8 cellular contexts compared by ENCODE assay signal in genomic region chr3:153165211-153165815, GRCh38. TPM values are rescaled to one million over a fixed set of nuclear protein-coding genes. Genes with fewer than 3 reads are reported as not detected.
DNase-seq lines count a peak whose midpoint lies in the region; ATAC-seq and TF ChIP-seq lines count a peak whose summit lies in the region.

No MANE protein-coding gene starts in this region.

- H2AFZ ChIP-seq in neural progenitor cell (replicated peaks), result no peak overlapping the region

- peaks cover 11% of the 10 kb centered on the region for H3F3A ChIP-seq in neural progenitor cell (ENCODE audit: low read depth)

- no peak overlapping the region for H3K27ac Mint-ChIP-seq in neural progenitor cell

- peaks cover 47% of the 10 kb centered on the region for H4K20me1 ChIP-seq in neural progenitor cell (ENCODE audit: low read depth)

- H3K4me3 ChIP-seq in NB4 (ENCODE audit: low read depth, low read length) (peak overlapping the region; percentile 90), coronary artery (peak overlapping the region; percentile 99), neural progenitor cell (peak overlapping the region; percentile 97)

- H3K9me3 ChIP-seq in ES-I3 (ENCODE audit: control insufficient read depth, insufficient read depth, low read length), result no peaks in the 10 kb centered on the region
- H3K9me3 ChIP-seq in neural progenitor cell (ENCODE audit: low read depth), result no peaks in the 10 kb centered on the region

- DNase-seq in NB4 (ENCODE audit: low read depth) (peak; percentile 62), coronary artery (ENCODE audit: low spot score) (no peak), neural progenitor cell (ENCODE audit: low spot score) (no peak), nucleus accumbens (lab: John Stamatoyannopoulos, UW) (no peak), NCI-H146 (lab: John Stamatoyannopoulos, UW) (no peak), H4 (ENCODE audit: low spot score) (no peak)

- H3K9ac ChIP-seq in ES-I3 (ENCODE audit: low read depth, low read length) (peak overlapping the region; percentile 87), neural progenitor cell (no peak overlapping the region)

- H3K27me3 Mint-ChIP-seq in neural progenitor cell (ENCODE audit: insufficient read depth, low read depth), result peaks cover 5% of the 10 kb centered on the region

- H3K9me3 Mint-ChIP-seq in neural progenitor cell, result no peaks in the 10 kb centered on the region

- H3K79me2 ChIP-seq in neural progenitor cell (ENCODE audit: low read depth), result peaks cover 54% of the 10 kb centered on the region

- peaks cover 31% of the 10 kb centered on the region for H3K4me1 Mint-ChIP-seq in neural progenitor cell

- peak overlapping the region; percentile 88 for H3K4me2 ChIP-seq in neural progenitor cell

- peak overlapping the region; percentile 98 for H3K4me3 Mint-ChIP-seq in neural progenitor cell

- no peaks in the 10 kb centered on the region for H3K36me3 Mint-ChIP-seq in neural progenitor cell

- H3K27ac ChIP-seq in coronary artery (no peak overlapping the region), neural progenitor cell (no peak overlapping the region)

- TF ChIP-seq POLR2A in NB4 (IDR thresholded peaks at IDR 0.05; ENCODE audit: extremely low read depth, insufficient read length), result no peak

- no peak for ATAC-seq in HG03175 (IDR thresholded peaks at IDR 0.05; ENCODE audit: unreplicated experiment)

- H3K4me1 ChIP-seq in ES-I3 (ENCODE audit: insufficient read depth, low read length), result no peaks in the 10 kb centered on the region
- peaks cover 24% of the 10 kb centered on the region for H3K4me1 ChIP-seq in neural progenitor cell

- H3K36me3 ChIP-seq in ES-I3 (ENCODE audit: insufficient read depth, low read length), result peaks cover 4% of the 10 kb centered on the region; the same call in 1 of the 2 replicates
- H3K36me3 ChIP-seq in neural progenitor cell, result peaks cover 3% of the 10 kb centered on the region

- no peaks in the 10 kb centered on the region for H3K27me3 ChIP-seq in neural progenitor cell

- TF ChIP-seq CTCF in NB4 (IDR thresholded peaks at IDR 0.05; ENCODE audit: low read depth, low read length) (no peak), coronary artery (IDR thresholded peaks at IDR 0.05) (no peak), neural progenitor cell (IDR thresholded peaks at IDR 0.05) (peak; percentile 43)

RNA-seq across cellular contexts. Expression of gene RAP2B, which starts 3.3 kb away (rescaled TPM):
- 15.9 and 18.1 TPM in 2 replicates for total RNA-seq in neural progenitor cell (ENCODE audit: low replicate concordance)
- total RNA-seq in H4 (2014; rRNA removed; shearing (Covaris generic)), result 15.7 TPM in 2 replicates
